Comparison of ENCODE assay signal across 14 cellular contexts in genomic region chr2:199258291-199258690, GRCh38.
DNase-seq lines count a peak whose midpoint lies in the region; TF ChIP-seq lines count a peak whose summit lies in the region.
"Had no signal": no experiment of that assay in that cellular context is flagged by ENCODE, and none has a peak within 500 bp of the region (broad histone marks: within the 10 kb centered on the region; RNA-seq: fewer than 3 reads in every experiment).

No MANE protein-coding gene starts in this region.

- H2BK120ac ChIP-seq in H9 (ENCODE audit: low read depth, low read length, poor library complexity, severe bottlenecking), result no peak overlapping the region

- no peak overlapping the region for H4K91ac ChIP-seq in H9 (ENCODE audit: insufficient read length, low read depth, low read length)

- intact Hi-C loops in thyroid gland (cut with DNase I), result no loop called here

- H3K4me3 ChIP-seq in BJ (ENCODE audit: low read depth, low read length) (no peak overlapping the region), thyroid gland (replicated peaks in 1 of 3) (no peak overlapping the region)
- H3K4me3 ChIP-seq: left lung had no signal

- H3K23ac ChIP-seq in H9 (ENCODE audit: insufficient read length, low read depth, low read length), result no peak overlapping the region

- POLR2A ChIA-PET in BJ (lab: Charles Lee), result no interaction called here

- H3K9me3 Mint-ChIP-seq in H9, result peaks cover 13 to 15% of the 10 kb centered on the region in 2 experiments

- DNase-seq in BJ (ENCODE audit: low read depth), result no peak
- no peak for DNase-seq in H9
- DNase-seq in RPMI7951 (ENCODE audit: low read depth), result peak; percentile 32
- DNase-seq in fibroblast of peridontal ligament (ENCODE audit: extremely low read depth), result peak; percentile 37
- no peak for DNase-seq in glomerular visceral epithelial cell (ENCODE audit: extremely low spot score)
- no peak for DNase-seq in thyroid gland
- no peak for DNase-seq in pons (ENCODE audit: low spot score)
- no peak for DNase-seq in caudate nucleus (lab: John Stamatoyannopoulos, UW)
- DNase-seq: activated CD4-positive, CD25-positive, alpha-beta regulatory T cell treated with anti-CD3 and anti-CD28 coated beads, Interleukin-2, amount 50 U/mL, for 72 hours; activated T-cell treated with anti-CD3 and anti-CD28 coated beads for 4 hours; left lung; naive thymus-derived CD8-positive, alpha-beta T cell; NCI-H69; substantia nigra had no signal

- H3K56ac ChIP-seq in H9 (ENCODE audit: insufficient read length, low read depth, low read length), result no peak overlapping the region

- H4K20me1 ChIP-seq in H9 (ENCODE audit: control insufficient read depth, insufficient read depth, insufficient read length), result no peaks in the 10 kb centered on the region

- H3K23me2 ChIP-seq in H9 (ENCODE audit: insufficient read length, low read depth, low read length, poor library complexity, severe bottlenecking), result no peaks in the 10 kb centered on the region

- H3T11ph ChIP-seq in H9 (ENCODE audit: low read length), result no peak overlapping the region

- H4K8ac ChIP-seq in H9 (replicated peaks; ENCODE audit: insufficient read length, low read depth, low read length), result no peak overlapping the region

- no peak for TF ChIP-seq POLR2A in thyroid gland (IDR thresholded peaks at IDR 0.05)

- no peak overlapping the region for H3K9ac ChIP-seq in H9 (ENCODE audit: extremely low read depth, insufficient read length, low read length)

- H3K4me1 ChIP-seq in H9 (ENCODE audit: insufficient read depth, low read length) (no peaks in the 10 kb centered on the region), thyroid gland (no peaks in the 10 kb centered on the region)
- H3K4me1 ChIP-seq: left lung had no signal

- H3K79me1 ChIP-seq in H9 (ENCODE audit: insufficient read depth, low read depth, low read length, poor library complexity, severe bottlenecking), result no peaks in the 10 kb centered on the region

- no peak overlapping the region for H3K4ac ChIP-seq in H9 (ENCODE audit: low read depth, low read length)

- H3K27ac ChIP-seq in H9 (ENCODE audit: insufficient read length, low read depth, low read length) (no peak overlapping the region), thyroid gland (no peak overlapping the region), caudate nucleus (ENCODE audit: low read depth, low read length) (no peak overlapping the region)
- H3K27ac ChIP-seq: left lung had no signal

- H3K4me3 Mint-ChIP-seq in H9, result no peak overlapping the region
- H3K4me3 Mint-ChIP-seq: naive thymus-derived CD8-positive, alpha-beta T cell had no signal

- H3K14ac ChIP-seq in H9 (ENCODE audit: insufficient read depth, low read length), result no peak overlapping the region

- CTCF ChIA-PET in BJ (lab: Yijun Ruan, JAX), result interaction anchor here (1.1 to 1.5 kb wide), 2 partner anchors 43 to 241 kb away, joined by 3 read pairs; no protein-coding TSS in a partner anchor

- peaks cover 11 to 17% (median 16%) of the 10 kb centered on the region in 3 experiments for H3K36me3 Mint-ChIP-seq in H9 (ENCODE audit: insufficient read depth in 1 of 3, low read depth in 3 of 3)

- no peak overlapping the region for H2BK20ac ChIP-seq in H9 (ENCODE audit: low read depth, low read length, poor library complexity, severe bottlenecking)

- H2BK5ac ChIP-seq in H9 (ENCODE audit: insufficient read length, low read length), result no peak overlapping the region

- H3K27me3 Mint-ChIP-seq in H9 (ENCODE audit: low read depth), result peaks cover 3% of the 10 kb centered on the region; the same call in 1 of the 2 replicates

- no peak overlapping the region for H4K5ac ChIP-seq in H9 (ENCODE audit: insufficient read length, low read depth, low read length)

- no peak overlapping the region for H2AFZ ChIP-seq in H9 (ENCODE audit: low read length)

- no peak overlapping the region for H3K18ac ChIP-seq in H9 (ENCODE audit: insufficient read length, low read depth, low read length)

- H3K4me2 ChIP-seq in H9 (ENCODE audit: insufficient read depth, insufficient read length, low read length), result no peak overlapping the region

- H3K9me3 ChIP-seq in H9 (ENCODE audit: control insufficient read depth, low read depth, low read length), result no peaks in the 10 kb centered on the region
- H3K9me3 ChIP-seq in thyroid gland, result no peaks in the 10 kb centered on the region

- H2AK5ac ChIP-seq in H9 (ENCODE audit: insufficient read length, low read length), result no peak overlapping the region

- peaks cover 4 to 5% of the 10 kb centered on the region in 2 experiments; a peak in 2 of 4 replicates for H3K4me1 Mint-ChIP-seq in H9
- H3K4me1 Mint-ChIP-seq: naive thymus-derived CD8-positive, alpha-beta T cell had no signal

- TF ChIP-seq CTCF in BJ (IDR thresholded peaks at IDR 0.05; ENCODE audit: insufficient read depth, low read depth, low read length), result peak; percentile 56
- TF ChIP-seq CTCF in H9 (conservative IDR thresholded peaks at IDR 0.05), result peak; percentile 55
- no peak for TF ChIP-seq CTCF in thyroid gland (IDR thresholded peaks at IDR 0.05)

- H2BK12ac ChIP-seq in H9 (ENCODE audit: insufficient read length, low read depth, low read length), result no peak overlapping the region

- no peaks in the 10 kb centered on the region for H3K27me3 ChIP-seq in BJ (ENCODE audit: control insufficient read depth, insufficient read depth, low read length)
- no peaks in the 10 kb centered on the region for H3K27me3 ChIP-seq in H9 (ENCODE audit: insufficient read depth, low read length)
- no peaks in the 10 kb centered on the region for H3K27me3 ChIP-seq in thyroid gland
- H3K27me3 ChIP-seq: left lung had no signal

- H3K36me3 ChIP-seq in BJ (ENCODE audit: control insufficient read depth, insufficient read depth, low read length) (no peaks in the 10 kb centered on the region), thyroid gland (no peaks in the 10 kb centered on the region)
- H3K36me3 ChIP-seq: left lung had no signal

- no peaks in the 10 kb centered on the region for H3K79me2 ChIP-seq in H9 (ENCODE audit: insufficient read depth, low read length)

- no peak overlapping the region for H2BK15ac ChIP-seq in H9 (ENCODE audit: low read depth, low read length)

- H3K27ac Mint-ChIP-seq in H9, result no peak overlapping the region
- H3K27ac Mint-ChIP-seq: naive thymus-derived CD8-positive, alpha-beta T cell had no signal

Comparison
In these comparisons a context has a peak if more than half of its experiments do, and no peak if none do; other contexts are left out.
1. DNase-seq: peak in RPMI7951 (single experiment) and fibroblast of peridontal ligament (single experiment); none in BJ (single experiment), H9 (single experiment), glomerular visceral epithelial cell (single experiment), thyroid gland (0 of 2), pons (single experiment) and caudate nucleus (0 of 61).
2. CTCF ChIP-seq: peak in BJ (single experiment) and H9 (single experiment); none in thyroid gland (0 of 6).